15 cellular contexts compared by ENCODE assay signal in genomic region chr1:93554883-93555872, GRCh38.
A peak's percentile ranks its signal among the peaks of the same experiment; 100 is the strongest.
DNase-seq lines count a peak whose midpoint lies in the region; ATAC-seq and TF ChIP-seq lines count a peak whose summit lies in the region.
"Had no signal": no experiment of that assay in that cellular context is flagged by ENCODE, and none has a peak within 500 bp of the region (broad histone marks: within the 10 kb centered on the region; RNA-seq: fewer than 3 reads in every experiment).

No MANE protein-coding gene starts in this region.

- peak overlapping the region; percentile 8 for H3K4me3 Mint-ChIP-seq in natural killer cell treated with Interleukin-12 subunit alpha and Interleukin-12 subunit beta and Interleukin-15 and Interleukin-18, amount 100 ng/mL, for 72 hours
- H3K4me3 Mint-ChIP-seq in natural killer cell, result no peak overlapping the region
- H3K4me3 Mint-ChIP-seq in activated naive CD4-positive, alpha-beta T cell treated with anti-CD3 and anti-CD28 coated beads, Interleukin-2, amount 10 ng/mL, durations not matched to agents 7 days and 5 days, result no peak overlapping the region
- H3K4me3 Mint-ChIP-seq: activated CD4-positive, alpha-beta memory T cell treated with anti-CD3 and anti-CD28 coated beads for 36 hours; naive B cell had no signal

- H2AFZ ChIP-seq in mesenchymal stem cell (ENCODE audit: low read depth, low read length), result no peak overlapping the region

- no peak overlapping the region for H4K8ac ChIP-seq in mesenchymal stem cell (ENCODE audit: low read length)

- H3K18ac ChIP-seq in mesenchymal stem cell (ENCODE audit: low read depth in 1 of 2, low read length in 2 of 2), result no peak overlapping the region

- H2BK15ac ChIP-seq in mesenchymal stem cell (ENCODE audit: low read depth, poor library complexity, severe bottlenecking), result no peak overlapping the region

- no peaks in the 10 kb centered on the region for H3K9me3 Mint-ChIP-seq in natural killer cell treated with Interleukin-12 subunit alpha and Interleukin-12 subunit beta and Interleukin-15 and Interleukin-18, amount 100 ng/mL, for 72 hours
- H3K9me3 Mint-ChIP-seq in natural killer cell, result no peaks in the 10 kb centered on the region
- no peaks in the 10 kb centered on the region for H3K9me3 Mint-ChIP-seq in activated naive CD4-positive, alpha-beta T cell treated with anti-CD3 and anti-CD28 coated beads, Interleukin-2, amount 10 ng/mL, durations not matched to agents 7 days and 5 days
- H3K9me3 Mint-ChIP-seq: activated CD4-positive, alpha-beta memory T cell treated with anti-CD3 and anti-CD28 coated beads for 36 hours; naive B cell had no signal

- H3K23ac ChIP-seq in mesenchymal stem cell (ENCODE audit: low read length in 2 of 2), result no peak overlapping the region

- H4K91ac ChIP-seq in mesenchymal stem cell (ENCODE audit: low read length), result no peak overlapping the region

- H3K27me3 ChIP-seq in duodenal mucosa (ENCODE audit: control insufficient read depth in 1 of 2, insufficient read depth in 2 of 2, low read length in 2 of 2) (no peaks in the 10 kb centered on the region), mesenchymal stem cell (ENCODE audit: control insufficient read depth in 1 of 2, insufficient read depth in 1 of 2, low read length in 2 of 2) (no peaks in the 10 kb centered on the region)
- H3K27me3 ChIP-seq: esophagus squamous epithelium had no signal

- H3K4me2 ChIP-seq in mesenchymal stem cell (ENCODE audit: low read length, poor library complexity, severe bottlenecking), result no peak overlapping the region

- H3K36me3 Mint-ChIP-seq in natural killer cell treated with Interleukin-12 subunit alpha and Interleukin-12 subunit beta and Interleukin-15 and Interleukin-18, amount 100 ng/mL, for 72 hours, result no peaks in the 10 kb centered on the region
- no peaks in the 10 kb centered on the region for H3K36me3 Mint-ChIP-seq in natural killer cell
- no peaks in the 10 kb centered on the region for H3K36me3 Mint-ChIP-seq in activated naive CD4-positive, alpha-beta T cell treated with anti-CD3 and anti-CD28 coated beads, Interleukin-2, amount 10 ng/mL, durations not matched to agents 7 days and 5 days
- H3K36me3 Mint-ChIP-seq: activated CD4-positive, alpha-beta memory T cell treated with anti-CD3 and anti-CD28 coated beads for 36 hours had no signal

- intact Hi-C loops in natural killer cell (cut with micrococcal nuclease), result no loop called here

- peak overlapping the region in 1 of 2 donors; percentile 13 for H3K4me3 ChIP-seq in duodenal mucosa (ENCODE audit: low read depth in 1 of 2, low read length in 2 of 2)
- H3K4me3 ChIP-seq in mesenchymal stem cell (ENCODE audit: insufficient read depth in 1 of 2, low read depth in 1 of 2, low read length in 2 of 2), result no peak overlapping the region
- H3K4me3 ChIP-seq: esophagus squamous epithelium had no signal

- no peak overlapping the region for H3K4ac ChIP-seq in mesenchymal stem cell (ENCODE audit: low read depth in 1 of 2, low read length in 2 of 2)

- H3K27ac ChIP-seq in duodenal mucosa (ENCODE audit: low read depth, low read length), result peak overlapping the region; percentile 2
- no peak overlapping the region for H3K27ac ChIP-seq in mesenchymal stem cell (ENCODE audit: low read length, poor library complexity, severe bottlenecking)
- H3K27ac ChIP-seq: HL-60 had no signal

- WGBS in mesenchymal stem cell, result 33% methylated on average over 4 of the region's 7 CpGs

- no peak for ATAC-seq in natural killer cell treated with Interleukin-12 subunit alpha and Interleukin-12 subunit beta and Interleukin-15 and Interleukin-18, amount 100 ng/mL, for 72 hours
- ATAC-seq in natural killer cell (no peak), HG03378 (IDR thresholded peaks at IDR 0.05; ENCODE audit: unreplicated experiment) (no peak)

- H3K36me3 ChIP-seq in duodenal mucosa (ENCODE audit: control insufficient read depth in 1 of 2, insufficient read depth in 2 of 2, low read length in 2 of 2) (peaks cover 11% of the 10 kb centered on the region in 2 donors), mesenchymal stem cell (ENCODE audit: control insufficient read depth in 1 of 2, insufficient read depth in 2 of 2, low read depth in 1 of 2, low read length in 2 of 2) (peaks cover 5 to 26% of the 10 kb centered on the region in 2 experiments)

- no peaks in the 10 kb centered on the region for H3K9me3 ChIP-seq in duodenal mucosa (ENCODE audit: control insufficient read depth in 1 of 2, low read length in 2 of 2)
- no peaks in the 10 kb centered on the region for H3K9me3 ChIP-seq in mesenchymal stem cell (ENCODE audit: control insufficient read depth, low read length)
- H3K9me3 ChIP-seq: esophagus squamous epithelium had no signal

- H3K27ac Mint-ChIP-seq in natural killer cell treated with Interleukin-12 subunit alpha and Interleukin-12 subunit beta and Interleukin-15 and Interleukin-18, amount 100 ng/mL, for 72 hours, result no peak overlapping the region
- no peak overlapping the region for H3K27ac Mint-ChIP-seq in natural killer cell
- no peak overlapping the region for H3K27ac Mint-ChIP-seq in activated naive CD4-positive, alpha-beta T cell treated with anti-CD3 and anti-CD28 coated beads, Interleukin-2, amount 10 ng/mL, durations not matched to agents 7 days and 5 days
- H3K27ac Mint-ChIP-seq: activated CD4-positive, alpha-beta memory T cell treated with anti-CD3 and anti-CD28 coated beads for 36 hours; naive B cell had no signal

- no peak overlapping the region for H3K14ac ChIP-seq in mesenchymal stem cell (ENCODE audit: low read length in 2 of 2)

- peaks cover 34 to 37% of the 10 kb centered on the region in 2 donors for H3K4me1 ChIP-seq in duodenal mucosa (ENCODE audit: control insufficient read depth in 1 of 2, insufficient read depth in 2 of 2, low read length in 2 of 2)
- peaks cover 5% of the 10 kb centered on the region for H3K4me1 ChIP-seq in mesenchymal stem cell (ENCODE audit: control insufficient read depth, insufficient read depth, low read depth, low read length)

- H2BK5ac ChIP-seq in mesenchymal stem cell (ENCODE audit: low read depth, low read length, poor library complexity, severe bottlenecking), result no peak overlapping the region

- H2BK12ac ChIP-seq in mesenchymal stem cell (ENCODE audit: low read length in 2 of 2), result peak overlapping the region in 1 of 2 experiments; percentile 59

- no peak overlapping the region for H2BK120ac ChIP-seq in mesenchymal stem cell (ENCODE audit: low read depth, low read length)

- no peak for TF ChIP-seq CTCF in natural killer cell (IDR thresholded peaks at IDR 0.05)

- H3K79me1 ChIP-seq in mesenchymal stem cell (replicated peaks; ENCODE audit: low read length, poor library complexity, severe bottlenecking), result peaks cover 4% of the 10 kb centered on the region

- H3K9ac ChIP-seq in duodenal mucosa (ENCODE audit: low read depth in 1 of 2, low read length in 2 of 2), result no peak overlapping the region
- no peak overlapping the region for H3K9ac ChIP-seq in mesenchymal stem cell (ENCODE audit: low read length)

- peaks cover 12 to 26% of the 10 kb centered on the region in 2 donors for H3K27me3 Mint-ChIP-seq in natural killer cell treated with Interleukin-12 subunit alpha and Interleukin-12 subunit beta and Interleukin-15 and Interleukin-18, amount 100 ng/mL, for 72 hours
- H3K27me3 Mint-ChIP-seq in natural killer cell (ENCODE audit: low read depth in 2 of 2), result peaks cover 9 to 13% of the 10 kb centered on the region in 2 donors
- peaks cover 7% of the 10 kb centered on the region for H3K27me3 Mint-ChIP-seq in activated naive CD4-positive, alpha-beta T cell treated with anti-CD3 and anti-CD28 coated beads, Interleukin-2, amount 10 ng/mL, durations not matched to agents 7 days and 5 days
- H3K27me3 Mint-ChIP-seq: naive B cell had no signal

- H2AK5ac ChIP-seq in mesenchymal stem cell (ENCODE audit: low read length, severe bottlenecking), result no peak overlapping the region

- DNase-seq in natural killer cell treated with Interleukin-12 subunit alpha and Interleukin-12 subunit beta and Interleukin-15 and Interleukin-18, amount 100 ng/mL, for 72 hours (ENCODE audit: low spot score), result no peak
- no peak for DNase-seq in natural killer cell
- peak; percentile 41 for DNase-seq in mesenchymal stem cell
- DNase-seq in COLO668 (lab: John Stamatoyannopoulos, UW; ENCODE audit: unreplicated experiment), result no peak
- DNase-seq in activated naive CD4-positive, alpha-beta T cell treated with anti-CD3 and anti-CD28 coated beads, Interleukin-2, amount 10 ng/mL, durations not matched to agents 7 days and 5 days, result no peak
- DNase-seq in amygdala (lab: John Stamatoyannopoulos, UW), result no peak
- DNase-seq: activated CD4-positive, alpha-beta memory T cell treated with anti-CD3 and anti-CD28 coated beads for 36 hours; activated effector memory CD4-positive, alpha-beta T cell treated with anti-CD3 and anti-CD28 coated beads, Interleukin-2, amount 50 U/mL, for 16 hours; central memory CD4-positive, alpha-beta T cell; esophagus squamous epithelium; naive B cell; stimulated activated CD4-positive, alpha-beta T cell treated with anti-CD3 and anti-CD28 coated beads, Interleukin-12 subunit alpha, Interleukin-12 subunit beta, amount 100 ng/mL, for 4 hours had no signal

- CTCF ChIA-PET in activated naive CD4-positive, alpha-beta T cell treated with anti-CD3 and anti-CD28 coated beads, Interleukin-2, amount 10 ng/mL, durations not matched to agents 7 days and 5 days (lab: Charles Lee), result interaction anchor here (0.7 kb wide), 1 partner anchor 261 kb away, joined by 4 read pairs; no protein-coding TSS in a partner anchor

- peaks cover 3 to 15% of the 10 kb centered on the region in 2 donors for H3K4me1 Mint-ChIP-seq in natural killer cell treated with Interleukin-12 subunit alpha and Interleukin-12 subunit beta and Interleukin-15 and Interleukin-18, amount 100 ng/mL, for 72 hours (ENCODE audit: low read depth in 2 of 2)
- H3K4me1 Mint-ChIP-seq in natural killer cell, result peaks cover 0 to 11% of the 10 kb centered on the region in 2 donors
- H3K4me1 Mint-ChIP-seq in activated naive CD4-positive, alpha-beta T cell treated with anti-CD3 and anti-CD28 coated beads, Interleukin-2, amount 10 ng/mL, durations not matched to agents 7 days and 5 days, result peaks cover 7% of the 10 kb centered on the region
